23 cellular contexts compared by ENCODE assay signal in genomic region chr3:87478716-87479115, GRCh38.
"Had no signal": no experiment of that assay in that cellular context is flagged by ENCODE, and none has a peak within 500 bp of the region (broad histone marks: within the 10 kb centered on the region; RNA-seq: fewer than 3 reads in every experiment).

No MANE protein-coding gene starts in this region.

- H3K27ac ChIP-seq: adrenal gland, Peyer's patch, RWPE1 had no signal

- H3K27me3 ChIP-seq: adrenal gland, Peyer's patch had no signal

- H3K4me3 ChIP-seq: adrenal gland, Peyer's patch had no signal

- H3K9me3 ChIP-seq: adrenal gland, Peyer's patch had no signal

- ATAC-seq: activated CD8-positive, alpha-beta memory T cell treated with anti-CD3 and anti-CD28 coated beads, Interleukin-2, amount 10 ng/mL, durations not matched to agents 7 days and 5 days; activated T-cell treated with anti-CD3 and anti-CD28 coated beads, Interleukin-2, amount 50 U/mL, for 4 hours had no signal

- DNase-seq: activated B cell treated with CpG ODN at 0.5 μM for 24 hours; activated CD4-positive, alpha-beta T cell treated with anti-CD3 and anti-CD28 coated beads for 1 hour; activated CD4-positive, alpha-beta T cell treated with anti-CD3 and anti-CD28 coated beads, Interleukin-2, amount 10 ng/mL, durations not matched to agents 24 days and 14 days; activated CD4-positive, alpha-beta T cell treated with anti-CD3 and anti-CD28 coated beads, Interleukin-2, amount 50 U/mL, for 48 hours; activated CD8-positive, alpha-beta memory T cell treated with anti-CD3 and anti-CD28 coated beads, Interleukin-2, amount 10 ng/mL, durations not matched to agents 7 days and 5 days; activated gamma-delta T cell; activated naive CD4-positive, alpha-beta T cell treated with anti-CD3 and anti-CD28 coated beads, Interleukin-2, amount 10 ng/mL, durations not matched to agents 7 days and 5 days; activated naive CD8-positive, alpha-beta T cell treated with anti-CD3 and anti-CD28 coated beads for 36 hours; activated T-cell treated with anti-CD3 and anti-CD28 coated beads, Interleukin-2, amount 50 U/mL, for 4 hours; adrenal gland; aorta; Kasumi-1; KBM-7; NCI-H1092; NCI-H1417; NCI-H1930; NCI-H345; NCI-H510A; NCI-H526 treated with DMSO at 0.1 percent for 48 hours; NCI-H82; Peyer's patch; SHP77 had no signal

- H3K36me3 ChIP-seq: adrenal gland, Peyer's patch had no signal
